Comparison of ENCODE assay signal across 8 cellular contexts in the genomic region with DNA sequence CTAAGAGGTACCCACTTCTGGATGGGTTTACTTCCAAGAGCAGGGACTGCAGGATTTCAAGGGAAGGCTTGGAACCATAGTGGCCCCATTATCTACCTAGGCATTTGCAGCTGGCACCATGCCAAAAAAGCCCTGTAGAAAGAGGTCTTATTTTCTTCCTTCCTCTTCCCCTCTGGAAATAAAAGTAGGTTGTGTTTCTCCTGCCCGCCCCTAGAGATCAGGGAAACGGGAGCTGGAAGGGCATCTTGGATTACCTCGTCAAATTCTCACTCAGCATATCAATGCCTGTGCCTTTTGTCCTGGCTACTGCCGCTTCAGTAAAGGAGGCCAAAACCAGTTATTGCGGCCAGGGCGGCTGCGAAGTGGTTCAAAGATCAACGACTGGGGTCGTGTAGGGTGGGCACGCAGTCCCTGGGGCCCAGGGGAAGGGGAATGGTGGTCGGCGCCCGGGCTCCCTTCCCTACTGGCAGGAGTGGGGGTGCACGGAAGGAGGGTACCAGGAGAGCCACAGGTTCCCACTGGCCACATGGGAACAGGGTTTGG. TPM values are rescaled to one million over a fixed set of nuclear protein-coding genes. Genes with fewer than 3 reads are reported as not detected.
A peak's percentile ranks its signal among the peaks of the same experiment; 100 is the strongest.
DNase-seq lines count a peak whose midpoint lies in the region; ATAC-seq lines count a peak whose summit lies in the region.

No MANE protein-coding gene starts in this region.

- intact Hi-C loops in activated T-helper 1 cell treated with anti-CD3 and anti-CD28 coated beads, Interleukin-12 subunit alpha, Interleukin-12 subunit beta, Interleukin-2, Interleukin-4 antibody, amounts not matched to agents 30 ng/mL and 10 ng/mL and 1 ng/mL, durations not matched to agents 14 hours and 24 hours and 36 hours (cut with micrococcal nuclease) = loop anchor here (5.0 kb wide), 1 partner anchor 750 kb away; no protein-coding TSS in a partner anchor

- no peak for DNase-seq in T-helper 2 cell treated with Interferon-gamma antibody and Interleukin-4, amounts not matched to agents 5 μg/mL and 100 μg/mL, for 36 hours (ENCODE audit: low spot score)
- DNase-seq in T-helper 2 cell (no peak), NK-92 (lab: John Stamatoyannopoulos, UW; ENCODE audit: unreplicated experiment) (no peak), amniotic stem cell (lab: John Stamatoyannopoulos, UW) (no peak)
- no peak for DNase-seq in activated T-helper 1 cell treated with anti-CD3 and anti-CD28 coated beads, Interleukin-12 subunit alpha, Interleukin-12 subunit beta, Interleukin-2, Interleukin-4 antibody, amounts not matched to agents 30 ng/mL and 10 ng/mL and 1 ng/mL, durations not matched to agents 14 hours and 24 hours and 36 hours (ENCODE audit: low spot score)
- DNase-seq in stimulated activated naive CD8-positive, alpha-beta T cell treated with anti-CD3 and anti-CD28 coated beads, Interleukin-15, amount 100 ng/mL, for 72 hours = peak in 1 of 2 donors; percentile 14

- no peak overlapping the region for H3K9ac ChIP-seq in iPS-18a (ENCODE audit: low read length)

- H3K27ac ChIP-seq in iPS-18a (ENCODE audit: low read length) = no peak overlapping the region

- H3K4me3 ChIP-seq in iPS-18a (ENCODE audit: low read length) = peak overlapping the region; percentile 71

- H3K36me3 ChIP-seq in iPS-18a (ENCODE audit: control insufficient read depth, low read depth, low read length) = no peaks in the 10 kb centered on the region

- H3K27ac Mint-ChIP-seq in T-helper 2 cell treated with Interferon-gamma antibody and Interleukin-4, amounts not matched to agents 5 μg/mL and 100 μg/mL, for 36 hours = no peak overlapping the region
- no peak overlapping the region for H3K27ac Mint-ChIP-seq in activated T-helper 1 cell treated with anti-CD3 and anti-CD28 coated beads, Interleukin-12 subunit alpha, Interleukin-12 subunit beta, Interleukin-2, Interleukin-4 antibody, amounts not matched to agents 30 ng/mL and 10 ng/mL and 1 ng/mL, durations not matched to agents 14 hours and 24 hours and 36 hours
- H3K27ac Mint-ChIP-seq in stimulated activated naive CD8-positive, alpha-beta T cell treated with anti-CD3 and anti-CD28 coated beads, Interleukin-15, amount 100 ng/mL, for 72 hours = no peak overlapping the region

- peaks cover 100% of the 10 kb centered on the region for H3K27me3 ChIP-seq in iPS-18a (ENCODE audit: control insufficient read depth, insufficient read depth, low read length)

- no peak for ATAC-seq in stimulated activated naive CD8-positive, alpha-beta T cell treated with anti-CD3 and anti-CD28 coated beads, Interleukin-15, amount 100 ng/mL, for 72 hours
- ATAC-seq in GM21786 (IDR thresholded peaks at IDR 0.05; ENCODE audit: unreplicated experiment) = no peak

- H3K4me3 Mint-ChIP-seq in T-helper 2 cell treated with Interferon-gamma antibody and Interleukin-4, amounts not matched to agents 5 μg/mL and 100 μg/mL, for 36 hours = peak overlapping the region; percentile 57
- peak overlapping the region; percentile 78 for H3K4me3 Mint-ChIP-seq in activated T-helper 1 cell treated with anti-CD3 and anti-CD28 coated beads, Interleukin-12 subunit alpha, Interleukin-12 subunit beta, Interleukin-2, Interleukin-4 antibody, amounts not matched to agents 30 ng/mL and 10 ng/mL and 1 ng/mL, durations not matched to agents 14 hours and 24 hours and 36 hours
- peak overlapping the region; percentile 72 to 76 for H3K4me3 Mint-ChIP-seq in stimulated activated naive CD8-positive, alpha-beta T cell treated with anti-CD3 and anti-CD28 coated beads, Interleukin-15, amount 100 ng/mL, for 72 hours

- peaks cover 11% of the 10 kb centered on the region for H3K4me1 Mint-ChIP-seq in T-helper 2 cell treated with Interferon-gamma antibody and Interleukin-4, amounts not matched to agents 5 μg/mL and 100 μg/mL, for 36 hours (ENCODE audit: low read depth)
- peaks cover 10% of the 10 kb centered on the region for H3K4me1 Mint-ChIP-seq in activated T-helper 1 cell treated with anti-CD3 and anti-CD28 coated beads, Interleukin-12 subunit alpha, Interleukin-12 subunit beta, Interleukin-2, Interleukin-4 antibody, amounts not matched to agents 30 ng/mL and 10 ng/mL and 1 ng/mL, durations not matched to agents 14 hours and 24 hours and 36 hours (ENCODE audit: low read depth)
- H3K4me1 Mint-ChIP-seq in stimulated activated naive CD8-positive, alpha-beta T cell treated with anti-CD3 and anti-CD28 coated beads, Interleukin-15, amount 100 ng/mL, for 72 hours = peaks cover 17% of the 10 kb centered on the region

- no peaks in the 10 kb centered on the region for H3K9me3 Mint-ChIP-seq in T-helper 2 cell treated with Interferon-gamma antibody and Interleukin-4, amounts not matched to agents 5 μg/mL and 100 μg/mL, for 36 hours
- no peaks in the 10 kb centered on the region for H3K9me3 Mint-ChIP-seq in activated T-helper 1 cell treated with anti-CD3 and anti-CD28 coated beads, Interleukin-12 subunit alpha, Interleukin-12 subunit beta, Interleukin-2, Interleukin-4 antibody, amounts not matched to agents 30 ng/mL and 10 ng/mL and 1 ng/mL, durations not matched to agents 14 hours and 24 hours and 36 hours
- no peaks in the 10 kb centered on the region for H3K9me3 Mint-ChIP-seq in stimulated activated naive CD8-positive, alpha-beta T cell treated with anti-CD3 and anti-CD28 coated beads, Interleukin-15, amount 100 ng/mL, for 72 hours

- no peaks in the 10 kb centered on the region for H3K36me3 Mint-ChIP-seq in T-helper 2 cell treated with Interferon-gamma antibody and Interleukin-4, amounts not matched to agents 5 μg/mL and 100 μg/mL, for 36 hours (ENCODE audit: low read depth)
- H3K36me3 Mint-ChIP-seq in activated T-helper 1 cell treated with anti-CD3 and anti-CD28 coated beads, Interleukin-12 subunit alpha, Interleukin-12 subunit beta, Interleukin-2, Interleukin-4 antibody, amounts not matched to agents 30 ng/mL and 10 ng/mL and 1 ng/mL, durations not matched to agents 14 hours and 24 hours and 36 hours (ENCODE audit: low read depth) = no peaks in the 10 kb centered on the region

- peaks cover 67% of the 10 kb centered on the region for H3K27me3 Mint-ChIP-seq in T-helper 2 cell treated with Interferon-gamma antibody and Interleukin-4, amounts not matched to agents 5 μg/mL and 100 μg/mL, for 36 hours (ENCODE audit: low read depth)
- peaks cover 69% of the 10 kb centered on the region for H3K27me3 Mint-ChIP-seq in activated T-helper 1 cell treated with anti-CD3 and anti-CD28 coated beads, Interleukin-12 subunit alpha, Interleukin-12 subunit beta, Interleukin-2, Interleukin-4 antibody, amounts not matched to agents 30 ng/mL and 10 ng/mL and 1 ng/mL, durations not matched to agents 14 hours and 24 hours and 36 hours (ENCODE audit: insufficient read depth)
- peaks cover 51% of the 10 kb centered on the region for H3K27me3 Mint-ChIP-seq in stimulated activated naive CD8-positive, alpha-beta T cell treated with anti-CD3 and anti-CD28 coated beads, Interleukin-15, amount 100 ng/mL, for 72 hours

- H3K9me3 ChIP-seq in iPS-18a (ENCODE audit: control insufficient read depth, low read depth, low read length) = no peaks in the 10 kb centered on the region

- H3K4me1 ChIP-seq in iPS-18a (ENCODE audit: control insufficient read depth, low read depth, low read length) = peaks cover 15% of the 10 kb centered on the region

RNA-seq across cellular contexts. Expression of gene SCD5, which starts 1.5 kb away (rescaled TPM):
- 0.44 and 0.70 TPM in 2 replicates for total RNA-seq in activated T-helper 1 cell treated with anti-CD3 and anti-CD28 coated beads, Interleukin-12 subunit alpha, Interleukin-12 subunit beta, Interleukin-2, Interleukin-4 antibody, amounts not matched to agents 30 ng/mL and 10 ng/mL and 1 ng/mL, durations not matched to agents 14 hours and 24 hours and 36 hours
